Comparison of ENCODE assay signal across 8 cellular contexts in genomic region chr5:146203872-146204192, GRCh38.
A peak's percentile ranks its signal among the peaks of the same experiment; 100 is the strongest.
DNase-seq lines count a peak whose midpoint lies in the region; ATAC-seq and TF ChIP-seq lines count a peak whose summit lies in the region.

No MANE protein-coding gene starts in this region.

- peak overlapping the region; percentile 97 for H3K4me3 ChIP-seq in GM06990 (replicated peaks; ENCODE audit: low read depth, low read length)
- peak overlapping the region; percentile 93 for H3K4me3 ChIP-seq in choroid plexus epithelial cell (ENCODE audit: low read depth, low read length)
- peak overlapping the region; percentile 85 to 93 for H3K4me3 ChIP-seq in muscle layer of duodenum (ENCODE audit: low read depth in 1 of 2, low read length in 2 of 2)

- TF ChIP-seq CTCF in GM06990 (IDR thresholded peaks at IDR 0.05; ENCODE audit: insufficient read depth, low read length, poor library complexity, severe bottlenecking) (no peak), choroid plexus epithelial cell (conservative IDR thresholded peaks at IDR 0.05; ENCODE audit: low read depth, low read length) (no peak)

- DNase-seq in GM06990 (ENCODE audit: extremely low read depth, insufficient read length) = no peak
- DNase-seq in choroid plexus epithelial cell (ENCODE audit: low read depth) = no peak
- DNase-seq in DMS79 treated with DMSO at 0.1 percent for 48 hours (lab: John Stamatoyannopoulos, UW) = no peak

- no peaks in the 10 kb centered on the region for H3K27me3 ChIP-seq in GM06990 (replicated peaks; ENCODE audit: control insufficient read depth, insufficient read depth, low read length)
- H3K27me3 ChIP-seq in muscle layer of duodenum (ENCODE audit: low read depth, low read length) = no peaks in the 10 kb centered on the region

- ATAC-seq in HG03139 (IDR thresholded peaks at IDR 0.05; ENCODE audit: unreplicated experiment) (peak; percentile 0), HG02798 (IDR thresholded peaks at IDR 0.05; ENCODE audit: poor library complexity, unreplicated experiment) (no peak), GM21526 (IDR thresholded peaks at IDR 0.05; ENCODE audit: low FRiP score, unreplicated experiment) (no peak), GM19328 (IDR thresholded peaks at IDR 0.05; ENCODE audit: unreplicated experiment) (no peak)

- H3K9me3 ChIP-seq in muscle layer of duodenum (ENCODE audit: control insufficient read depth in 1 of 2, low read length in 2 of 2) = no peaks in the 10 kb centered on the region

- H3K27ac ChIP-seq in muscle layer of duodenum (ENCODE audit: low read length) = peak overlapping the region; percentile 92

- peaks cover 0 to 30% of the 10 kb centered on the region in 2 donors for H3K4me1 ChIP-seq in muscle layer of duodenum (ENCODE audit: control insufficient read depth in 1 of 2, insufficient read depth in 2 of 2, low read length in 2 of 2)

- H3K36me3 ChIP-seq in GM06990 (ENCODE audit: control insufficient read depth, insufficient read depth, low read length) (no peaks in the 10 kb centered on the region), muscle layer of duodenum (ENCODE audit: control insufficient read depth in 1 of 2, insufficient read depth in 2 of 2, low read length in 2 of 2) (no peaks in the 10 kb centered on the region)
